ENCODE assay signal across 1 cellular context in the genomic region with DNA sequence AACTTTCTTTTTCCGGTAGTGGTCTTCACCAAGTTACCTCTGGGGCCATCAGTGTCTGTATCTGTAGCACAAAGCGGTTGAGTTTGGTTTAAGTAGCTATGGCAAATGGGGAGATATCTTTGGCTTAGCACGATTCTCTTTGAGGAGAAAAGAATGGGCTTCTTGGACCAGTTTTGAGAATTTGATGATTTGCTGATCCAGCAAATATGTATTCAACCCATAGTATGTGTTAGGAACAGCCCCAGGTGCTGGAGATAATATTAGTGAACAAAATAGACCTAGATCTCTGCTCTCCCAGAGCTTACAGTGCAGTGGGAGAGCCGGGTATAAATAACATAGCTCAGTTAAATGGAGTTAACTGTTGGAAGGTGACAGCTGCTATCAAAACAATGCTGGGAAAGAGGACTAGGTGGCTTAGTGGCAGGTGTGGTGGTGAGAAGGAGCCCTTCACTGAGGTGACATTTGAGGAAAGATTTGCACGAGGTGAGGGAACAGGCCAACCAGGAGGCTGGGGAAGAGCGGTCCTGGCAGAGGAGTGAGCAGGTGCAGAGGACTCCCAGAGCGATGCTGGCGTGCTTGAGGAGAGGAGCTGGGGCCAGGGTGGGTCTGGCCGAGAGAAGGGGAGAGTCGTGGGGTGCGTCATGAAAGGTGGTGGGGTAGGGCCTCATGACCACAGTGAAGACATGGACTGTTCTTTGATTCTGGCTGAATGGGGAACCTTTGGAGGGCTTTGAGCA.
TF ChIP-seq lines count a peak whose summit lies in the region.

No MANE protein-coding gene starts in this region.

TF ChIP-seq in H1, 55 proteins besides CTCF, POLR2A, EP300 and RAD21:
- TF ChIP-seq TAF1 (IDR thresholded peaks at IDR 0.05; ENCODE audit: low read depth, low read length) (no peak), MAFK (IDR thresholded peaks at IDR 0.05; ENCODE audit: low read depth, low read length) (peak; percentile 48; the same call in 1 of the 2 replicates)
